ENCODE assay signal across 17 cellular contexts in the genomic region with DNA sequence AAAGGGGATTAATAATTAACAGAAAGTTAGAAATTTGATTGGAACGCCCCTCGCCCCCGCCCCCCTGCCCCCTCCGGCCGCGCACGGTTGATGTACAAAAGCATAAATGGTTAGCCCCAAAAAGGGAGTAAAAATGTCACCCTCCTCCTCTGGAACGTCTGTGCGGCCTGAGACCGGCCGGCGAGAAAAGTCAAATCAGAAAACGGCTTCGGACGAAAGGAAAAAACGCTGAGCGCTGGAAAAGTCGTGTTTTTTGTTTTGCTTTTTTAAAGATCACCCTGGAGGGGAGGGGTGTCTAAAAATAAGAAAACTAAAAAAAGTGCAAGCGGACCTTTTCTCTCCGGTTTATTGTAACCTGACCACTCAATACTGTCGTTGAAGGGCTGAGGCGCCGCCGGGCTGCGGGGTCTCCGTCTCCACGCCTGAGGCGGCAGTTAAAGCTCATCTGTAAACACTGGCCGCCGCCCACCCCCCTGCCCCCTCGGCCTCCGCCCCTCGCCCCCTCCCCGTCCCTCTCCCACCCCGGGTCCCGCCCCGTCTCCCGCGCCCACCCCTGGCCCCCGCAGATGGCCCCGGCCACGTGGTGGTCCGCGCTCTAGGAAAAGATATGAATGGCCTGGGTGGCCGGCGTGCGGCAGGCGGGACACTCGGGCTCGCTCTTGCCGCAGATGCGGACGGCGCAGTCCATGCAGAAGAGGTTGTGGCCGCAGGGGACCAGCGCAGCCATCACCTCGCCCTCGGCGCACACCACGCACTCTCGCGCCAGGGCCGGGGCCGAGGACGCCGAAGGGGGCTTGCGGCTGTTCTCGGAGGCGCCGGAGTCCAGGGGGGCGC. TPM values are rescaled to one million over a fixed set of nuclear protein-coding genes. Genes with fewer than 3 reads are reported as not detected.
DNase-seq lines count a peak whose midpoint lies in the region; ATAC-seq and TF ChIP-seq lines count a peak whose summit lies in the region.
"Had no signal": no experiment of that assay in that cellular context is flagged by ENCODE, and none has a peak within 500 bp of the region (broad histone marks: within the 10 kb centered on the region; RNA-seq: fewer than 3 reads in every experiment).

No MANE protein-coding gene starts in this region.

- H3K4me1 Mint-ChIP-seq in stimulated activated naive CD8-positive, alpha-beta T cell treated with anti-CD3 and anti-CD28 coated beads, Interleukin-15, amount 100 ng/mL, for 72 hours: no peaks in the 10 kb centered on the region
- H3K4me1 Mint-ChIP-seq: CD4-positive, CD25-positive, alpha-beta regulatory T cell had no signal

- H3K4me1 ChIP-seq in sigmoid colon: no peaks in the 10 kb centered on the region

- WGBS in sigmoid colon, 2 donors: 90 to 91% methylated on average over 71 of the region's 71 CpGs

- DNase-seq in stimulated activated naive CD8-positive, alpha-beta T cell treated with anti-CD3 and anti-CD28 coated beads, Interleukin-15, amount 100 ng/mL, for 72 hours: no peak
- no peak for DNase-seq in stimulated activated naive CD8-positive, alpha-beta T cell treated with anti-CD3 and anti-CD28 coated beads, Interleukin-15, Interleukin-2, amounts not matched to agents 100 U/mL and 50 U/mL, for 24 hours
- DNase-seq in left kidney (ENCODE audit: low read depth, low spot score): peak; percentile 54
- no peak for DNase-seq in sigmoid colon
- DNase-seq in NCI-H1092 (lab: John Stamatoyannopoulos, UW): no peak
- DNase-seq: ACHN; Calu3; CD4-positive, CD25-positive, alpha-beta regulatory T cell; DMS79; GM23248 had no signal

- no peaks in the 10 kb centered on the region for H3K27me3 ChIP-seq in sigmoid colon
- H3K27me3 ChIP-seq: BLaER1 treated with 17β-estradiol and CSF1 and Interleukin-3, amounts not matched to agents 10 nM and 100 nM had no signal

- TF ChIP-seq EP300 in sigmoid colon (IDR thresholded peaks at IDR 0.05): no peak

- intact Hi-C loops in sigmoid colon (cut with DNase I): no loop called here

- H3K4me3 Mint-ChIP-seq in stimulated activated naive CD8-positive, alpha-beta T cell treated with anti-CD3 and anti-CD28 coated beads, Interleukin-15, amount 100 ng/mL, for 72 hours: no peak overlapping the region
- H3K4me3 Mint-ChIP-seq: CD4-positive, CD25-positive, alpha-beta regulatory T cell; IgD-negative memory B cell had no signal

- peak; percentile 22 for ATAC-seq in stimulated activated naive CD8-positive, alpha-beta T cell treated with anti-CD3 and anti-CD28 coated beads, Interleukin-15, amount 100 ng/mL, for 72 hours
- no peak for ATAC-seq in stimulated activated naive CD8-positive, alpha-beta T cell treated with anti-CD3 and anti-CD28 coated beads, Interleukin-15, Interleukin-2, amounts not matched to agents 100 U/mL and 50 U/mL, for 24 hours
- no peak for ATAC-seq in HG02973 (IDR thresholded peaks at IDR 0.05; ENCODE audit: unreplicated experiment)
- ATAC-seq: GM12878 had no signal

- peaks cover 13% of the 10 kb centered on the region for H3K27me3 Mint-ChIP-seq in stimulated activated naive CD8-positive, alpha-beta T cell treated with anti-CD3 and anti-CD28 coated beads, Interleukin-15, amount 100 ng/mL, for 72 hours
- H3K27me3 Mint-ChIP-seq: CD4-positive, CD25-positive, alpha-beta regulatory T cell had no signal

- H3K27ac ChIP-seq in sigmoid colon: no peak overlapping the region
- H3K27ac ChIP-seq: BLaER1 treated with 17β-estradiol and CSF1 and Interleukin-3, amounts not matched to agents 10 nM and 100 nM; GM23248 had no signal

- no peak overlapping the region for H3K27ac Mint-ChIP-seq in stimulated activated naive CD8-positive, alpha-beta T cell treated with anti-CD3 and anti-CD28 coated beads, Interleukin-15, amount 100 ng/mL, for 72 hours
- H3K27ac Mint-ChIP-seq: CD4-positive, CD25-positive, alpha-beta regulatory T cell; IgD-negative memory B cell had no signal

- no peak overlapping the region for H3K4me3 ChIP-seq in sigmoid colon
- H3K4me3 ChIP-seq: BLaER1 treated with 17β-estradiol and CSF1 and Interleukin-3, amounts not matched to agents 10 nM and 100 nM; GM12878; GM23248 had no signal

- no peak for TF ChIP-seq POLR2A in sigmoid colon (IDR thresholded peaks at IDR 0.05)

- no peaks in the 10 kb centered on the region for H3K9me3 Mint-ChIP-seq in stimulated activated naive CD8-positive, alpha-beta T cell treated with anti-CD3 and anti-CD28 coated beads, Interleukin-15, amount 100 ng/mL, for 72 hours
- H3K9me3 Mint-ChIP-seq: CD4-positive, CD25-positive, alpha-beta regulatory T cell; IgD-negative memory B cell had no signal

- peaks cover 0 to 23% (median 10%) of the 10 kb centered on the region in 4 donors for H3K36me3 ChIP-seq in sigmoid colon

- TF ChIP-seq CTCF in sigmoid colon (IDR thresholded peaks at IDR 0.05): no peak

- H3K9me3 ChIP-seq in sigmoid colon: no peaks in the 10 kb centered on the region

RNA-seq across cellular contexts. Expression of gene MEX3D, which starts 12.9 kb away (rescaled TPM):
- 10 to 100 TPM in 3 of 4 donors, 1 to 10 TPM in 1; 7.4 to 16.1 (median 12.9) TPM for total RNA-seq in sigmoid colon
- polyA plus RNA-seq in sigmoid colon: 10 to 100 TPM in 1 of 3 donors, 1 to 10 TPM in 2; 4.8 to 10.3 (median 5.1) TPM

RNA-seq across cellular contexts. Expression of gene PLK5, which starts 31.3 kb away (rescaled TPM):
- under 1 TPM in 1 of 4 donors, not detected in 3; 0.36 TPM for total RNA-seq in sigmoid colon
- under 1 TPM in 1 of 3 donors, not detected in 2; 0.32 TPM for polyA plus RNA-seq in sigmoid colon
- total RNA-seq: A172; Calu3; CD4-positive, CD25-positive, alpha-beta regulatory T cell; G401; GM23248; HT-29 had no signal
- polyA plus RNA-seq: CD4-positive, CD25-positive, alpha-beta regulatory T cell; GM12878; GM23248; IgD-negative memory B cell had no signal

RNA-seq across cellular contexts. Expression of gene MBD3, which starts 37.5 kb away (rescaled TPM):
- 10 to 100 TPM; 52.3 to 88.6 (median 71.3) TPM for total RNA-seq in sigmoid colon
- 100 to 1,000 TPM in 1 of 3 donors, 10 to 100 TPM in 2; 26.1 to 105 (median 33.0) TPM for polyA plus RNA-seq in sigmoid colon

RNA-seq across cellular contexts. Expression of gene ADAMTSL5, which starts 42.4 kb away (rescaled TPM):
- 1 to 10 TPM in 2 of 4 donors, under 1 TPM in 2; 0.71 to 5.8 (median 1.8) TPM for total RNA-seq in sigmoid colon
- polyA plus RNA-seq in sigmoid colon: 1 to 10 TPM in 2 of 3 donors, not detected in 1; 1.6 to 1.8 TPM

RNA-seq across cellular contexts. Expression of gene UQCR11, which starts 50.1 kb away (rescaled TPM):
- total RNA-seq in sigmoid colon: 100 to 1,000 TPM in 3 of 4 donors, 10 to 100 TPM in 1; 81.1 to 176 (median 122) TPM
- 100 to 1,000 TPM; 158 to 339 (median 330) TPM for polyA plus RNA-seq in sigmoid colon
